In genomic region chr13:60427285-60427684, GRCh38 we compare ENCODE assay signal across 15 cellular contexts. TPM values are rescaled to one million over a fixed set of nuclear protein-coding genes. Genes with fewer than 3 reads are reported as not detected.
A peak's percentile ranks its signal among the peaks of the same experiment; 100 is the strongest.
DNase-seq lines count a peak whose midpoint lies in the region; ATAC-seq and TF ChIP-seq lines count a peak whose summit lies in the region.
"Had no signal": no experiment of that assay in that cellular context is flagged by ENCODE, and none has a peak within 500 bp of the region (broad histone marks: within the 10 kb centered on the region; RNA-seq: fewer than 3 reads in every experiment).

No MANE protein-coding gene starts in this region.

- H3K36me3 Mint-ChIP-seq in CD4-positive, alpha-beta memory T cell, result no peaks in the 10 kb centered on the region
- H3K36me3 Mint-ChIP-seq in chondrocyte (ENCODE audit: low read depth), result no peaks in the 10 kb centered on the region
- H3K36me3 Mint-ChIP-seq: WTC11 had no signal

- peaks cover 28% of the 10 kb centered on the region for H3K4me1 ChIP-seq in CD4-positive, alpha-beta memory T cell (ENCODE audit: insufficient read depth, low read length)
- H3K4me1 ChIP-seq: testis had no signal

- peak overlapping the region; percentile 12 for H3K27ac ChIP-seq in CD4-positive, alpha-beta memory T cell (ENCODE audit: low read depth, low read length)
- H3K27ac ChIP-seq: cardiac muscle cell, HL-60, testis had no signal

- H3K36me3 ChIP-seq in CD4-positive, alpha-beta memory T cell (ENCODE audit: insufficient read depth, low read length), result no peaks in the 10 kb centered on the region
- H3K36me3 ChIP-seq: cardiac muscle cell had no signal

- peak in 1 of 5 donors; percentile 8 for DNase-seq in CD4-positive, alpha-beta memory T cell
- DNase-seq in NOMO-1 treated with DMSO at 0.1 percent for 48 hours (lab: John Stamatoyannopoulos, UW; ENCODE audit: unreplicated experiment) (no peak), NCI-H69 (lab: John Stamatoyannopoulos, UW) (no peak), chondrocyte (ENCODE audit: low spot score) (no peak)
- DNase-seq: activated gamma-delta T cell treated with Interleukin-2 at 50 U/mL for 16 hours, NCI-H446, testis had no signal

- intact Hi-C loops in CD4-positive, alpha-beta memory T cell (cut with micrococcal nuclease), result no loop called here

- no peak overlapping the region for H3K4me3 ChIP-seq in CD4-positive, alpha-beta memory T cell (ENCODE audit: low read length in 2 of 2)
- H3K4me3 ChIP-seq: cardiac muscle cell, testis had no signal

- CTCF ChIA-PET in CD4-positive, alpha-beta memory T cell (lab: Charles Lee; ENCODE audit: partially characterized antibody), result interaction anchor here (0.9 to 4.0 kb wide), 5 partner anchors 13 to 1036 kb away, joined by 3 to 25 read pairs (median 4); no protein-coding TSS in a partner anchor

- H3K27me3 Mint-ChIP-seq in CD4-positive, alpha-beta memory T cell, result no peaks in the 10 kb centered on the region
- no peaks in the 10 kb centered on the region for H3K27me3 Mint-ChIP-seq in chondrocyte (ENCODE audit: low read depth)

- peaks cover 29 to 41% (median 34%) of the 10 kb centered on the region in 4 donors for H3K4me1 Mint-ChIP-seq in CD4-positive, alpha-beta memory T cell
- peaks cover 10% of the 10 kb centered on the region for H3K4me1 Mint-ChIP-seq in chondrocyte (ENCODE audit: low read depth)

- no peak for TF ChIP-seq CTCF in chondrocyte (IDR thresholded peaks at IDR 0.05)

- POLR2A ChIA-PET in CD4-positive, alpha-beta memory T cell (lab: Charles Lee; ENCODE audit: partially characterized antibody), result interaction anchor here (0.9 to 1.0 kb wide), 2 partner anchors 263 to 1035 kb away, joined by 3 read pairs; partner anchors contain the start of gene DIAPH3

- ATAC-seq in GM18907 (IDR thresholded peaks at IDR 0.05; ENCODE audit: unreplicated experiment) (peak; percentile 63), HG02623 (IDR thresholded peaks at IDR 0.05; ENCODE audit: unreplicated experiment) (peak; percentile 47), HG03571 (IDR thresholded peaks at IDR 0.05; ENCODE audit: unreplicated experiment) (peak; percentile 45), GM21390 (IDR thresholded peaks at IDR 0.05; ENCODE audit: unreplicated experiment) (no peak)
- ATAC-seq: esophagus mucosa, WTC11 had no signal

- peak overlapping the region; percentile 82 to 94 (median 90) for H3K27ac Mint-ChIP-seq in CD4-positive, alpha-beta memory T cell
- H3K27ac Mint-ChIP-seq in chondrocyte (ENCODE audit: unreplicated experiment), result no peak overlapping the region
- H3K27ac Mint-ChIP-seq: WTC11 had no signal

- peak overlapping the region; percentile 66 to 83 (median 79) for H3K4me3 Mint-ChIP-seq in CD4-positive, alpha-beta memory T cell
- H3K4me3 Mint-ChIP-seq in chondrocyte (ENCODE audit: unreplicated experiment), result no peak overlapping the region
- H3K4me3 Mint-ChIP-seq: WTC11 had no signal

- no peaks in the 10 kb centered on the region for H3K9me3 Mint-ChIP-seq in CD4-positive, alpha-beta memory T cell
- H3K9me3 Mint-ChIP-seq in chondrocyte (ENCODE audit: low read depth), result peaks cover 3% of the 10 kb centered on the region
- H3K9me3 Mint-ChIP-seq: WTC11 had no signal

- H3K9me3 ChIP-seq in CD4-positive, alpha-beta memory T cell (ENCODE audit: control insufficient read depth in 1 of 2, low read length in 2 of 2), result no peaks in the 10 kb centered on the region
- H3K9me3 ChIP-seq: testis had no signal

- H3K27me3 ChIP-seq in CD4-positive, alpha-beta memory T cell (ENCODE audit: insufficient read depth, low read length), result no peaks in the 10 kb centered on the region
- H3K27me3 ChIP-seq: cardiac muscle cell, testis had no signal

RNA-seq across cellular contexts. Expression of gene TDRD3, which starts 30.3 kb away (rescaled TPM):
- 10 to 100 TPM; 29.4 to 34.9 TPM for total RNA-seq in CD4-positive, alpha-beta memory T cell
- 1 to 10 TPM; 4.9 to 8.4 TPM for polyA plus RNA-seq in CD4-positive, alpha-beta memory T cell
- 18.5 to 26.5 TPM (median 22.3 TPM) in 3 replicates for total RNA-seq in chondrocyte
